ENCODE assay signal across 1 cellular context in the genomic region with DNA sequence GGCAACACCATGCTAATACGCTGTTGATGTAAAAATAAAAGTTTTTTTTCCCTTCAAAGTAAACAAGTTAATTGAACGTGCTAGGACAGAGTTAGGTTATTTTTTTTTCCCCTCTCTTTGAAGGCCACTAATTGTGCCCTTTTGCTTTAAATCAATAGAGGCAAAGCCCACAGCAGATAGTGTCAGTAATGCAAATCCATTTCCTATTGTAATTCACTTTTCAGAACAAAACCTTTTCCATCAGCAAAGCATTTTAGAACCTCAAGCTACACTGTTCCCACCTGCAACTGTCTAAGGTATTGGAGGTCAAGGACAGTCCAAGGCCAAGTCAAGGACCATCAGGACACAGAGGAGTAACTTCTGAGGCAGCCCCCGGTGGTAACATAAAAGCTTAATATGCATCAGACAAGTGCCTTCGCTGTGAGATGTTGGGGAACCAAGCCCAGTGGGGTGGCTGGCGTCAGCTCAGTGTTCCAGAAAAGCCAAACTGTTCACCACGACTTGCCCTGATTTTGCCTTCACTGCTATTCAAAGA.
TF ChIP-seq lines count a peak whose summit lies in the region.

No MANE protein-coding gene starts in this region.

TF ChIP-seq in WTC11, 78 proteins besides CTCF, POLR2A, EP300 and RAD21 (continued from another document):
- TF ChIP-seq, protein P1, sequence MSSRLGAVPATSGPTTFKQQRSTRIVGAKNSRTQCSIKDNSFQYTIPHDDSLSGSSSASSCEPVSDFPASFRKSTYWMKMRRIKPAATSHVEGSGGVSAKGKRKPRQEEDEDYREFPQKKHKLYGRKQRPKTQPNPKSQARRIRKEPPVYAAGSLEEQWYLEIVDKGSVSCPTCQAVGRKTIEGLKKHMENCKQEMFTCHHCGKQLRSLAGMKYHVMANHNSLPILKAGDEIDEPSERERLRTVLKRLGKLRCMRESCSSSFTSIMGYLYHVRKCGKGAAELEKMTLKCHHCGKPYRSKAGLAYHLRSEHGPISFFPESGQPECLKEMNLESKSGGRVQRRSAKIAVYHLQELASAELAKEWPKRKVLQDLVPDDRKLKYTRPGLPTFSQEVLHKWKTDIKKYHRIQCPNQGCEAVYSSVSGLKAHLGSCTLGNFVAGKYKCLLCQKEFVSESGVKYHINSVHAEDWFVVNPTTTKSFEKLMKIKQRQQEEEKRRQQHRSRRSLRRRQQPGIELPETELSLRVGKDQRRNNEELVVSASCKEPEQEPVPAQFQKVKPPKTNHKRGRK (CRISPR knock-in tag; IDR thresholded peaks at IDR 0.05; ENCODE audit: borderline replicate concordance), result no peak
- TF ChIP-seq SMAD3 (CRISPR knock-in tag; IDR thresholded peaks at IDR 0.05; ENCODE audit: borderline replicate concordance) (no peak), GRHL2 (CRISPR knock-in tag; IDR thresholded peaks at IDR 0.05; ENCODE audit: insufficient replicate concordance, severe bottlenecking) (no peak)
